ENCODE assay signal across 8 cellular contexts in the genomic region with DNA sequence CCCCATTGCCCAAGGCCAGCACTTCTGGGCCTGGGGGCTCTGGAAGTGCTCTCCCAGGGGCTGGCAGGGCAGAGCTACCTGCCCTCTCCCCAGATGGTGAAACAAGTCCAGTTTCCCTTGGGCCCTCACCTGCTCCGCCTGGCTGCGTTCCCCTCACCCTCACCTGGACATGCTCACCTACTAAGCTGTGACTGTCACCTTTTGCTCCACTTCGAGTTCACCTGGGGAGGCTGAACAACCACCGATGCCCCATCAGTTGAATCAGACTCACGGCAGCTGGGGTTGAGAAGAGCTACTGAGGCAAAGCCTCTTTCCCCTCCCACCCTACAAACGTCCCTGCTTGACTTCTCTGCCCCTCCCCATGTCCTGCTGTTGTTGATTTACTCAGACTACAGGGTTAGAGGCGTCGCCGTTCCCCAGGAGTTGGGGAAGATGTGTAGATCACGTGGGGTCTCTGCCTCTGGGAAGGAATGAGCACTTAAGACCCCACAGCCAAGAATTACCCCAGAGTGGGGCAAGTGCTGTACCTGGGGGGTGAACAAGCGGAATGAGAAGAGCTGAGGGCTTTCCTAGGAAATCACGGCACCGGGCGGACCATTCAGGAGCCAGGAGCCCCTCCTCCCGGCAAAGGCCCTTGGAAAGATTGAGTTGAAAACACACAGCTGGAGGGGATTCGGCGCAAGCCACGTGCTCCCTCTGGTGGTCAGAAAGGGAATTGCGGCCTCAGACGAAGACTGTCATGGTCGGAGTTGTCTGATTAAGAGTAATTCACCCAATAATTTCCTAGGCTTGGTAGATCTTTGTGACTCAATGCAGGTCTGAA. TPM values are rescaled to one million over a fixed set of nuclear protein-coding genes. Genes with fewer than 3 reads are reported as not detected.
A peak's percentile ranks its signal among the peaks of the same experiment; 100 is the strongest.
DNase-seq lines count a peak whose midpoint lies in the region; ATAC-seq and TF ChIP-seq lines count a peak whose summit lies in the region.

No MANE protein-coding gene starts in this region.

- no peaks in the 10 kb centered on the region for H3K27me3 Mint-ChIP-seq in activated CD4-positive, alpha-beta T cell treated with anti-CD3 and anti-CD28 coated beads for 36 hours

- DNase-seq in DMS79 treated with DMSO at 0.1 percent for 48 hours (lab: John Stamatoyannopoulos, UW), result peak; percentile 96
- DNase-seq in NCI-H446 (lab: John Stamatoyannopoulos, UW), result peak; percentile 80 to 90
- peak; percentile 95 for DNase-seq in activated CD4-positive, alpha-beta T cell treated with anti-CD3 and anti-CD28 coated beads for 36 hours
- peak; percentile 88 for DNase-seq in coronary artery (ENCODE audit: low spot score)
- peak; percentile 74 for DNase-seq in left lobe of liver (ENCODE audit: low spot score)
- DNase-seq in stimulated activated CD4-positive, alpha-beta T cell treated with anti-CD3 and anti-CD28 coated beads, Interleukin-4, amount 100 ng/mL, for 1 hour, result peak; percentile 89

- POLR2A ChIA-PET in activated CD4-positive, alpha-beta T cell treated with anti-CD3 and anti-CD28 coated beads for 36 hours (lab: Charles Lee), result interaction anchor here (0.6 to 2.0 kb wide), 4 partner anchors 10 to 230 kb away, joined by 3 to 7 read pairs (median 4); no protein-coding TSS in a partner anchor

- H3K4me1 Mint-ChIP-seq in activated CD4-positive, alpha-beta T cell treated with anti-CD3 and anti-CD28 coated beads for 36 hours, result peaks cover 59% of the 10 kb centered on the region

- TF ChIP-seq CTCF in coronary artery (IDR thresholded peaks at IDR 0.05), result peak; percentile 99

- peak overlapping the region; percentile 99 for H3K27ac Mint-ChIP-seq in activated CD4-positive, alpha-beta T cell treated with anti-CD3 and anti-CD28 coated beads for 36 hours

- H3K9me3 Mint-ChIP-seq in activated CD4-positive, alpha-beta T cell treated with anti-CD3 and anti-CD28 coated beads for 36 hours (ENCODE audit: low read depth), result no peaks in the 10 kb centered on the region

- intact Hi-C loops in activated CD4-positive, alpha-beta T cell treated with anti-CD3 and anti-CD28 coated beads for 36 hours (cut with DNase I, micrococcal nuclease), result loop anchor here (1.0 to 10.0 kb wide), 12 partner anchors 10 to 970 kb away; partner anchors contain the start of genes PCSK7 (in 2 of the 2), RNF214 (in 2 of the 2), CD3E (in 1 of the 2) and KMT2A (in 1 of the 2)

- H3K4me3 ChIP-seq in coronary artery, result peak overlapping the region; percentile 40

- CTCF ChIA-PET in activated CD4-positive, alpha-beta T cell treated with anti-CD3 and anti-CD28 coated beads for 36 hours (lab: Charles Lee), result interaction anchor here (0.5 to 6.2 kb wide), 33 partner anchors 10 to 525 kb away, joined by 3 to 120 read pairs (median 3); partner anchors contain the start of gene CD3D

- ATAC-seq in HG02759 (IDR thresholded peaks at IDR 0.05; ENCODE audit: unreplicated experiment) (peak; percentile 30), left lobe of liver (peak; percentile 83), HG02938 (IDR thresholded peaks at IDR 0.05; ENCODE audit: unreplicated experiment) (no peak)
- peak; percentile 45 for ATAC-seq in activated CD4-positive, alpha-beta T cell treated with anti-CD3 and anti-CD28 coated beads for 36 hours

- no peaks in the 10 kb centered on the region for H3K36me3 Mint-ChIP-seq in activated CD4-positive, alpha-beta T cell treated with anti-CD3 and anti-CD28 coated beads for 36 hours (ENCODE audit: low read depth)

- peak overlapping the region in 1 of 2 donors; percentile 81 for H3K27ac ChIP-seq in coronary artery

- H3K4me3 Mint-ChIP-seq in activated CD4-positive, alpha-beta T cell treated with anti-CD3 and anti-CD28 coated beads for 36 hours, result peak overlapping the region; percentile 49

RNA-seq across cellular contexts. Expression of gene FXYD2, which starts 7.1 kb away (rescaled TPM):
- total RNA-seq in activated CD4-positive, alpha-beta T cell treated with anti-CD3 and anti-CD28 coated beads for 36 hours, result 1 to 10 TPM in 1 of 2 experiments, under 1 TPM in 1; 0.91 to 1.1 TPM
- total RNA-seq in left lobe of liver, result 13.6 TPM

RNA-seq across cellular contexts. Expression of gene DSCAML1, which starts 20.4 kb away (rescaled TPM):
- total RNA-seq in activated CD4-positive, alpha-beta T cell treated with anti-CD3 and anti-CD28 coated beads for 36 hours, result under 1 TPM; 0.05 to 0.67 TPM
- 1.4 TPM for total RNA-seq in left lobe of liver

RNA-seq across cellular contexts. Expression of gene FXYD6, which starts 59.0 kb away (rescaled TPM):
- total RNA-seq in activated CD4-positive, alpha-beta T cell treated with anti-CD3 and anti-CD28 coated beads for 36 hours, result under 1 TPM; 0.46 to 0.47 TPM
- total RNA-seq in left lobe of liver, result 10.4 TPM
